In the genomic region with DNA sequence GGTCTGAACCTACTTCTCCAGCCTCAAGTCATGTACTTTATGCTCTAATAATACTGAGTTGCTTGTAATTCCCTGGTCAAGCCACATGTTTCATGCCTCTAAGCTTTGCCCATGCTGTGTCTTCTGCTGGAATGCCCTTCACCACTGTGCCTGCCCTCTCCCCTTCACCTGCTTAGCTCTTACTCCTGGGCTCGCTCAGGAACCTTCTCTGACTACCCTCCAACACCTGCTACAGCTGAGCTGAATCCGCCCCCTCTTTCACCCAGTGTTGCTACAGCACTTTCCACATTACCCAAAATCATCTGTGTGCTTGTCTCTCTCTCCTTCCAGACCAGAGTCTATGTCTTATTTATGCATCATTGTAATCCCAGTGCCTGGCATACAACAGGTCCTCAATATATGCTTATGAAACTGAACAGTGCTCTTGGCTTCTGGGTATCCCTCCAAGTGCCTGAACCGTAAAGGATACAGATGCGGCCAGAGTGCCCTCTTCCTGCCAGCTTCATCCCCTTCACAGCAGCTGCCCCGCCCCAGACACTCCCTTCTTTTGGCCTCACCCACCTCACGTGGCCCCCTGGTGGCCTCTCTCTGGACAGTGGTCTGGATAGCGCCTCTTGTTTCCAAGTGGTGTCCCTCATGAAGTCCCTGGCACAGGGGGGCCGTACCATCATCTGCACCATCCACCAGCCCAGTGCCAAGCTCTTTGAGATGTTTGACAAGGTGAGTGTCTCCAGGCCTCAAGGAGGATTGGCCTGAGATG, we compare ENCODE assay signal across 11 cellular contexts. TPM values are rescaled to one million over a fixed set of nuclear protein-coding genes. Genes with fewer than 3 reads are reported as not detected.
DNase-seq lines count a peak whose midpoint lies in the region; ATAC-seq and TF ChIP-seq lines count a peak whose summit lies in the region.
"Had no signal": no experiment of that assay in that cellular context is flagged by ENCODE, and none has a peak within 500 bp of the region (broad histone marks: within the 10 kb centered on the region; RNA-seq: fewer than 3 reads in every experiment).

No MANE protein-coding gene starts in this region.

- DNase-seq in CD14-positive monocyte (ENCODE audit: low spot score) (no peak), H7 (peak; percentile 76), SJCRH30 (peak; percentile 36), left colon (peak in 1 of 2 donors; percentile 44), NCI-H1105 (lab: John Stamatoyannopoulos, UW) (no peak), SKM-1 treated with dmso at 0.1 percent for 144 hours (lab: John Stamatoyannopoulos, UW; ENCODE audit: unreplicated experiment) (no peak), stomach (no peak)
- no peak for DNase-seq in activated effector memory CD4-positive, alpha-beta T cell treated with Interleukin-2 at 50 U/mL for 16 hours
- DNase-seq: activated T-cell treated with anti-CD3 and anti-CD28 coated beads, Interleukin-2, amount 50 U/mL, for 24 hours; effector memory CD8-positive, alpha-beta T cell; stimulated activated CD4-positive, alpha-beta T cell treated with anti-CD3 and anti-CD28 coated beads, Interleukin-2, amount 100 ng/mL, for 48 hours had no signal

- WGBS in stomach, 5 donors, result 39 to 51% (median 46%) methylated on average over 7 to 8 of the region's 8 CpGs

- H3K27me3 ChIP-seq in H7 (ENCODE audit: control insufficient read depth, insufficient read depth, low read length), result peaks cover 6% of the 10 kb centered on the region
- H3K27me3 ChIP-seq in SJCRH30, result 0 out of 2 replicates have a peak, but pooled peaks cover 3% of the 10 kb centered on the region
- H3K27me3 ChIP-seq in stomach, result peaks cover 0 to 8% (median 0%) of the 10 kb centered on the region in 3 donors

- TF ChIP-seq CTCF in CD14-positive monocyte (IDR thresholded peaks at IDR 0.05) (peak; percentile 18), stomach (IDR thresholded peaks at IDR 0.05) (no peak)

- intact Hi-C loops in CD14-positive monocyte (cut with micrococcal nuclease) (no loop called here), left colon (cut with DNase I, micrococcal nuclease) (no loop called here), stomach (cut with DNase I; ENCODE audit: low total_unique reads) (no loop called here)

- peaks cover 0 to 8% (median 0%) of the 10 kb centered on the region in 7 donors for H3K9me3 Mint-ChIP-seq in CD14-positive monocyte
- H3K9me3 Mint-ChIP-seq: activated T-cell treated with anti-CD3 and anti-CD28 coated beads, Interleukin-2, amount 50 U/mL, for 24 hours; effector memory CD8-positive, alpha-beta T cell had no signal

- H3K27ac ChIP-seq in SJCRH30, result no peak overlapping the region
- no peak overlapping the region for H3K27ac ChIP-seq in stomach

- H3K9me3 ChIP-seq in SJCRH30 (replicated peaks), result no peaks in the 10 kb centered on the region
- no peaks in the 10 kb centered on the region for H3K9me3 ChIP-seq in stomach

- H3K4me3 Mint-ChIP-seq in CD14-positive monocyte, result peak overlapping the region in 1 of 2 donors; percentile 76
- H3K4me3 Mint-ChIP-seq: activated T-cell treated with anti-CD3 and anti-CD28 coated beads, Interleukin-2, amount 50 U/mL, for 24 hours; effector memory CD8-positive, alpha-beta T cell had no signal

- TF ChIP-seq EP300 in stomach (IDR thresholded peaks at IDR 0.05), result no peak

- H3K4me3 ChIP-seq in H7 (ENCODE audit: insufficient read depth, low read depth, low read length) (no peak overlapping the region), SJCRH30 (no peak overlapping the region), stomach (no peak overlapping the region)

- peak; percentile 68 for ATAC-seq in left colon
- ATAC-seq: effector memory CD8-positive, alpha-beta T cell had no signal

- no peaks in the 10 kb centered on the region for H3K36me3 Mint-ChIP-seq in CD14-positive monocyte

- H3K27ac Mint-ChIP-seq in CD14-positive monocyte, result no peak overlapping the region
- H3K27ac Mint-ChIP-seq: activated T-cell treated with anti-CD3 and anti-CD28 coated beads, Interleukin-2, amount 50 U/mL, for 24 hours had no signal

- no peaks in the 10 kb centered on the region for H3K4me1 ChIP-seq in SJCRH30
- no peaks in the 10 kb centered on the region for H3K4me1 ChIP-seq in stomach

- H3K36me3 ChIP-seq in H7 (replicated peaks; ENCODE audit: control insufficient read depth, insufficient read depth, low read length) (no peaks in the 10 kb centered on the region), SJCRH30 (no peaks in the 10 kb centered on the region), stomach (no peaks in the 10 kb centered on the region)

- peaks cover 31 to 46% (median 40%) of the 10 kb centered on the region in 3 donors for H3K27me3 Mint-ChIP-seq in CD14-positive monocyte (ENCODE audit: low read depth in 3 of 3)

- H3K4me1 Mint-ChIP-seq in CD14-positive monocyte, result peaks cover 6% of the 10 kb centered on the region

- no peak for TF ChIP-seq POLR2A in stomach (IDR thresholded peaks at IDR 0.05)

RNA-seq across cellular contexts. Expression of a gene that starts 7.1 kb away (rescaled TPM):
- polyA plus RNA-seq in CD14-positive monocyte (not detected), stomach (under 1 TPM in 2 of 3 donors, not detected in 1; 0.06 to 0.10 TPM)
- 0.31 and 0.37 TPM in 2 replicates for total RNA-seq in H7 (2014; rRNA removed; shearing (Covaris generic))
- 0.08 TPM in 1 of 2 replicates, not detected in the other for total RNA-seq in SJCRH30 (2014; rRNA removed; shearing (Covaris generic))
- total RNA-seq in left colon (not detected), stomach (under 1 TPM in 1 of 5 donors, not detected in 4; 0.37 TPM)

RNA-seq across cellular contexts. Expression of a gene that starts 12.6 kb away (rescaled TPM):
- polyA plus RNA-seq in CD14-positive monocyte (10 to 100 TPM; 14.2 to 15.5 TPM), stomach (10 to 100 TPM in 1 of 3 donors, 1 to 10 TPM in 2; 3.8 to 10.4 (median 4.8) TPM)
- total RNA-seq in H7 (2014; rRNA removed; shearing (Covaris generic)), result 34.0 and 44.0 TPM in 2 replicates
- total RNA-seq in SJCRH30 (2014; rRNA removed; shearing (Covaris generic)), result 0.24 and 0.25 TPM in 2 replicates
- total RNA-seq in left colon (10 to 100 TPM; 14.8 to 17.9 TPM), stomach (100 to 1,000 TPM in 1 of 5 donors, 10 to 100 TPM in 3, 1 to 10 TPM in 1; 7.0 to 101 (median 17.9) TPM)

RNA-seq across cellular contexts. Expression of a gene that starts 29.4 kb away (rescaled TPM):
- polyA plus RNA-seq in CD14-positive monocyte, result under 1 TPM in 1 of 2 donors, not detected in 1; 0.09 TPM
- not detected in 2 replicates for total RNA-seq in H7 (2014; rRNA removed; shearing (Covaris generic))
- total RNA-seq in SJCRH30 (2014; rRNA removed; shearing (Covaris generic)), result not detected in 2 replicates
- 10 to 100 TPM; 63.6 to 85.0 TPM for total RNA-seq in left colon
- total RNA-seq in stomach, result 100 to 1,000 TPM in 1 of 5 donors, 10 to 100 TPM in 1, 1 to 10 TPM in 2, not detected in 1; 3.3 to 130 (median 9.5) TPM
- 1 to 10 TPM in 2 of 3 donors, under 1 TPM in 1; 0.13 to 2.4 (median 2.1) TPM for polyA plus RNA-seq in stomach

RNA-seq across cellular contexts. Expression of a gene that starts 34.5 kb away (rescaled TPM):
- polyA plus RNA-seq in CD14-positive monocyte (1 to 10 TPM; 8.0 to 8.6 TPM), stomach (10 to 100 TPM in 2 of 3 donors, 1 to 10 TPM in 1; 9.2 to 11.9 (median 10.1) TPM)
- 21.2 and 33.2 TPM in 2 replicates for total RNA-seq in H7 (2014; rRNA removed; shearing (Covaris generic))
- total RNA-seq in SJCRH30 (2014; rRNA removed; shearing (Covaris generic)), result 14.4 and 15.2 TPM in 2 replicates
- total RNA-seq in left colon (10 to 100 TPM; 34.9 to 35.7 TPM), stomach (10 to 100 TPM; 17.1 to 80.8 (median 43.6) TPM)

RNA-seq across cellular contexts. Expression of a gene that starts 48.8 kb away (rescaled TPM):
- polyA plus RNA-seq in CD14-positive monocyte (1 to 10 TPM; 3.8 to 6.4 TPM), stomach (1 to 10 TPM; 1.7 to 6.1 (median 2.4) TPM)
- total RNA-seq in H7 (2014; rRNA removed; shearing (Covaris generic)), result 4.8 and 7.0 TPM in 2 replicates
- 4.1 and 4.8 TPM in 2 replicates for total RNA-seq in SJCRH30 (2014; rRNA removed; shearing (Covaris generic))
- total RNA-seq in left colon (10 to 100 TPM; 26.6 to 43.7 TPM), stomach (10 to 100 TPM in 3 of 5 donors, 1 to 10 TPM in 2; 2.6 to 19.9 (median 13.4) TPM)

Comparison
In these comparisons a context has a peak if more than half of its experiments do, and no peak if none do; other contexts are left out.
1. DNase-seq: peak in H7 (single experiment) and SJCRH30 (2 of 2); none in CD14-positive monocyte (single experiment), NCI-H1105 (single experiment), SKM-1 treated with dmso at 0.1 percent for 144 hours (single experiment), activated effector memory CD4-positive, alpha-beta T cell treated with Interleukin-2 at 50 U/mL for 16 hours (single experiment) and stomach (single experiment).